ENCODE assay signal across 8 cellular contexts in genomic region chr12:26938660-26939185, GRCh38. TPM values are rescaled to one million over a fixed set of nuclear protein-coding genes. Genes with fewer than 3 reads are reported as not detected.
DNase-seq lines count a peak whose midpoint lies in the region; ATAC-seq and TF ChIP-seq lines count a peak whose summit lies in the region.

No MANE protein-coding gene starts in this region.

- H3K9me3 ChIP-seq in OCI-LY3 (ENCODE audit: insufficient read depth, low read length): no peaks in the 10 kb centered on the region
- H3K9me3 ChIP-seq in lower lobe of right lung: no peaks in the 10 kb centered on the region
- no peaks in the 10 kb centered on the region for H3K9me3 ChIP-seq in transverse colon

- peak; percentile 20 for ATAC-seq in HG02943 (IDR thresholded peaks at IDR 0.05; ENCODE audit: low read depth, unreplicated experiment)
- peak; percentile 11 for ATAC-seq in central memory CD8-positive, alpha-beta T cell (replicated peaks; ENCODE audit: extremely low read depth, poor library complexity, severe bottlenecking)
- peak; percentile 53 to 56 for ATAC-seq in lower lobe of right lung

- H3K4me2 ChIP-seq in OCI-LY3 (ENCODE audit: low read length): peak overlapping the region; percentile 90

- H3K4me3 Mint-ChIP-seq in activated T-cell treated with anti-CD3 and anti-CD28 coated beads, Interleukin-2, amount 50 U/mL, for 24 hours: peak overlapping the region; percentile 95
- peak overlapping the region; percentile 95 for H3K4me3 Mint-ChIP-seq in central memory CD8-positive, alpha-beta T cell

- H3K4me3 ChIP-seq in OCI-LY3 (ENCODE audit: low read length): peak overlapping the region; percentile 89
- H3K4me3 ChIP-seq in lower lobe of right lung: peak overlapping the region; percentile 82
- peak overlapping the region; percentile 65 to 88 (median 76) for H3K4me3 ChIP-seq in transverse colon

- 0% methylated on average over 2 to 19 of the region's 32 CpGs for WGBS in transverse colon (ENCODE audit: low coverage in 1 of 2), 2 donors

- TF ChIP-seq EP300 in transverse colon (IDR thresholded peaks at IDR 0.05; ENCODE audit: low read depth): no peak

- H3K27me3 ChIP-seq in OCI-LY3 (ENCODE audit: low read depth, low read length) (no peaks in the 10 kb centered on the region), lower lobe of right lung (ENCODE audit: low read depth) (no peaks in the 10 kb centered on the region), transverse colon (no peaks in the 10 kb centered on the region)

- in situ Hi-C loops in transverse colon (cut with MboI; ENCODE audit: low pct_ligation_motif_present in 1 of 4, low pct_unique_long_range_greater_than_20kb in 1 of 4, low sequenced_read_pairs in 3 of 4): no loop called here

- H2AFZ ChIP-seq in OCI-LY3 (ENCODE audit: low read depth, low read length): peak overlapping the region; percentile 88

- H4K20me1 ChIP-seq in OCI-LY3 (ENCODE audit: insufficient read depth, low read length): 0 out of 2 replicates have a peak, but pooled peaks cover 5% of the 10 kb centered on the region

- DNase-seq in activated T-cell treated with anti-CD3 and anti-CD28 coated beads, Interleukin-2, amount 50 U/mL, for 24 hours: no peak
- DNase-seq in activated T-cell treated with anti-CD3 and anti-CD28 coated beads, Interleukin-2, amount 50 U/mL, for 48 hours: no peak
- peak in 1 of 2 donors; percentile 16 for DNase-seq in central memory CD8-positive, alpha-beta T cell (ENCODE audit: low spot score in 2 of 2)
- no peak for DNase-seq in lower lobe of right lung
- DNase-seq in transverse colon: no peak
- no peak for DNase-seq in SKM-1 (lab: John Stamatoyannopoulos, UW; ENCODE audit: unreplicated experiment)

- peak overlapping the region; percentile 100 for H3K27ac Mint-ChIP-seq in activated T-cell treated with anti-CD3 and anti-CD28 coated beads, Interleukin-2, amount 50 U/mL, for 24 hours
- H3K27ac Mint-ChIP-seq in central memory CD8-positive, alpha-beta T cell (ENCODE audit: low read depth): peak overlapping the region; percentile 92

- TF ChIP-seq POLR2A in transverse colon (IDR thresholded peaks at IDR 0.05): no peak

- no peaks in the 10 kb centered on the region for H3K27me3 Mint-ChIP-seq in activated T-cell treated with anti-CD3 and anti-CD28 coated beads, Interleukin-2, amount 50 U/mL, for 24 hours
- no peaks in the 10 kb centered on the region for H3K27me3 Mint-ChIP-seq in central memory CD8-positive, alpha-beta T cell

- H3K36me3 Mint-ChIP-seq in activated T-cell treated with anti-CD3 and anti-CD28 coated beads, Interleukin-2, amount 50 U/mL, for 24 hours (ENCODE audit: low read depth): peaks cover 54% of the 10 kb centered on the region
- peaks cover 21% of the 10 kb centered on the region for H3K36me3 Mint-ChIP-seq in central memory CD8-positive, alpha-beta T cell (ENCODE audit: insufficient read depth)

- H3K4me1 ChIP-seq in OCI-LY3 (ENCODE audit: low read length) (peaks cover 39% of the 10 kb centered on the region), lower lobe of right lung (peaks cover 57% of the 10 kb centered on the region), transverse colon (peaks cover 6 to 54% (median 40%) of the 10 kb centered on the region in 4 donors)

- peaks cover 6% of the 10 kb centered on the region for H3K36me3 ChIP-seq in OCI-LY3 (replicated peaks; ENCODE audit: low read depth, low read length)
- H3K36me3 ChIP-seq in lower lobe of right lung: no peaks in the 10 kb centered on the region
- peaks cover 0 to 5% (median 0%) of the 10 kb centered on the region in 4 donors for H3K36me3 ChIP-seq in transverse colon

- peak overlapping the region; percentile 89 for H3K9ac ChIP-seq in OCI-LY3 (ENCODE audit: low read length)

- H3K4me1 Mint-ChIP-seq in activated T-cell treated with anti-CD3 and anti-CD28 coated beads, Interleukin-2, amount 50 U/mL, for 24 hours (ENCODE audit: low read depth): peaks cover 65% of the 10 kb centered on the region
- H3K4me1 Mint-ChIP-seq in central memory CD8-positive, alpha-beta T cell: peaks cover 75% of the 10 kb centered on the region

- H3K9me3 Mint-ChIP-seq in activated T-cell treated with anti-CD3 and anti-CD28 coated beads, Interleukin-2, amount 50 U/mL, for 24 hours: no peaks in the 10 kb centered on the region
- H3K9me3 Mint-ChIP-seq in central memory CD8-positive, alpha-beta T cell: no peaks in the 10 kb centered on the region

- peaks cover 93% of the 10 kb centered on the region for H3K79me2 ChIP-seq in OCI-LY3 (ENCODE audit: low read length)

- H3K27ac ChIP-seq in OCI-LY3 (ENCODE audit: low read length) (peak overlapping the region; percentile 70), lower lobe of right lung (peak overlapping the region; percentile 96), transverse colon (peak overlapping the region; percentile 93 to 97 (median 94))

- TF ChIP-seq CTCF in OCI-LY3 (IDR thresholded peaks at IDR 0.05; ENCODE audit: low read depth, low read length) (no peak), lower lobe of right lung (IDR thresholded peaks at IDR 0.05) (no peak), transverse colon (IDR thresholded peaks at IDR 0.05) (no peak)

- intact Hi-C loops in lower lobe of right lung (cut with DNase I) (loop anchor here (10.0 kb wide), 1 partner anchor 76 kb away; the partner anchor contains the start of gene TM7SF3), transverse colon (cut with DNase I; ENCODE audit: low total_unique reads) (loop anchor here (5.0 kb wide), 1 partner anchor 74 kb away; the partner anchor contains the start of gene TM7SF3)

RNA-seq across cellular contexts. Expression of gene FGFR1OP2, which starts 0.5 kb away (rescaled TPM):
- total RNA-seq in lower lobe of right lung (55.2 TPM), transverse colon (10 to 100 TPM; 13.7 to 85.4 (median 43.9) TPM)

RNA-seq across cellular contexts. Expression of gene INTS13, which starts 0.9 kb away (rescaled TPM):
- total RNA-seq in lower lobe of right lung: 14.1 TPM
- 100 to 1,000 TPM in 1 of 4 donors, 10 to 100 TPM in 2, 1 to 10 TPM in 1; 6.4 to 120 (median 15.7) TPM for total RNA-seq in transverse colon
